In the genomic region with DNA sequence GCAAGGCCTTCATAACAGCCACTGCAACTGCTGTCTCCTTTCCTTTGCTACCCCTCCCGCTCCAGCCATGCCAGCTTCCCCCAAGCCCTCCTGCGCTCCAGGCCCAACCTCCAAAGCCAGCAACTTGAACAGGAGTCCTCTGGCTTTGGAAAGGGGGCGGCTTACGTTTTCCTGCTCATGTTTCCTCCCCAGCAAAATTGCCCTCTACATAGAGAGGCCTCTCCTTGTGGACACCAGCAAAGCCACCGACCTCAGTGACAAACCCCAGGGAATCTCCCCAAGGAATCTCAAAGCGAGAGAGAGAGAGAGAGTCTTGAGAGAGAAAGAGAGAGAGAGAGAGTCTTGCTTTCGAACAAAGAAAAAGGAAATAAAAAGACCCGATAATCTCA, we compare ENCODE assay signal across 9 cellular contexts. TPM values are rescaled to one million over a fixed set of nuclear protein-coding genes. Genes with fewer than 3 reads are reported as not detected.
DNase-seq lines count a peak whose midpoint lies in the region; ATAC-seq, FAIRE-seq and TF ChIP-seq lines count a peak whose summit lies in the region.
"Had no signal": no experiment of that assay in that cellular context is flagged by ENCODE, and none has a peak within 500 bp of the region (broad histone marks: within the 10 kb centered on the region; RNA-seq: fewer than 3 reads in every experiment).

No MANE protein-coding gene starts in this region.

- peak overlapping the region; percentile 86 for H3K4me2 ChIP-seq in GM12878 (ENCODE audit: control insufficient read depth, insufficient read depth)

- no peak for TF ChIP-seq CTCF in GM12878 (IDR thresholded peaks at IDR 0.05 in 2 of 3, conservative IDR thresholded peaks at IDR 0.05 in 1 of 3; ENCODE audit: control insufficient read depth in 2 of 3, extremely low read depth in 1 of 3, insufficient read depth in 1 of 3, low read depth in 3 of 3, low read length in 3 of 3)

- peak; percentile 19 for ATAC-seq in GM21515 (IDR thresholded peaks at IDR 0.05; ENCODE audit: unreplicated experiment)
- peak; percentile 40 for ATAC-seq in GM12878

- no peaks in the 10 kb centered on the region for H4K20me1 ChIP-seq in GM12878 (ENCODE audit: control insufficient read depth, insufficient read depth)

- H3K27ac ChIP-seq in GM12878 (ENCODE audit: control insufficient read depth, insufficient read depth) (peak overlapping the region; percentile 97), substantia nigra (ENCODE audit: low read depth, low read length, poor library complexity, severe bottlenecking) (peak overlapping the region; percentile 90)

- RAD21 ChIA-PET in GM12878 (lab: Charles Lee; ENCODE audit: unreplicated experiment) = no interaction called here

- no peak for TF ChIP-seq POLR2A in GM12878 (IDR thresholded peaks at IDR 0.05; ENCODE audit: low read depth, low read length)

- POLR2A ChIA-PET in GM12878 (lab: Charles Lee) = no interaction called here

- DNase-seq in COLO668 (lab: John Stamatoyannopoulos, UW; ENCODE audit: unreplicated experiment) (peak; percentile 17), HuH-7 (ENCODE audit: low spot score) (peak; percentile 5), GM12878 (ENCODE audit: low read depth, low spot score) (no peak), left kidney (ENCODE audit: low read depth, low spot score) (peak; percentile 86), substantia nigra (lab: John Stamatoyannopoulos, UW) (peak in 16 of 49 donors; percentile 12 to 65 (median 32)), frontal cortex (ENCODE audit: low spot score in 2 of 2) (no peak), GOT3 (lab: John Stamatoyannopoulos, UW) (no peak)

- intact Hi-C loops in GM12878 (cut with micrococcal nuclease; ENCODE audit: unreplicated experiment) = no loop called here

- H3K79me2 ChIP-seq in GM12878 (ENCODE audit: control insufficient read depth, insufficient read depth, low read length) = peaks cover 37% of the 10 kb centered on the region

- FAIRE-seq in GM12878 (lab: Jason Lieb, UNC) = no peak
- FAIRE-seq in frontal cortex (lab: Jason Lieb, UNC) = no peak

- H3K4me1 ChIP-seq in GM12878 (ENCODE audit: control insufficient read depth, insufficient read depth, low read length) = peaks cover 20% of the 10 kb centered on the region

- SMC1A ChIA-PET in GM12878 (lab: Charles Lee; ENCODE audit: uncharacterized antibody, unreplicated experiment) = interaction anchor here (1.2 kb wide), 1 partner anchor 16 kb away, joined by 5 read pairs; no protein-coding TSS in a partner anchor

- H3K36me3 ChIP-seq in GM12878 (ENCODE audit: control insufficient read depth in 2 of 2, insufficient read depth in 2 of 2, low read length in 1 of 2) = peaks cover 3 to 14% of the 10 kb centered on the region in 2 experiments

- no peak for TF ChIP-seq RAD21 in GM12878 (IDR thresholded peaks at IDR 0.05; ENCODE audit: insufficient read depth, low read depth, low read length)

- CTCF ChIA-PET in GM12878 (lab: Yijun Ruan, JAX) = no interaction called here

- in situ Hi-C loops in GM12878 (cut with MboI) = no loop called here

- H3K4me3 ChIP-seq in GM12878 = no peak overlapping the region; the same call in 1 of the 2 replicates

- H3K9me3 ChIP-seq in GM12878 (replicated peaks; ENCODE audit: control insufficient read depth, insufficient read depth, low read length) = no peaks in the 10 kb centered on the region

- TF ChIP-seq EP300 in GM12878 (IDR thresholded peaks at IDR 0.05; ENCODE audit: borderline replicate concordance in 1 of 2, control insufficient read depth in 1 of 2, low read depth in 2 of 2, low read length in 2 of 2) = no peak

- 29% methylated on average over 8 of the region's 8 CpGs for WGBS in GM12878 (ENCODE audit: insufficient coverage, insufficient replicate concordance, low lambda C conversion rate, missing lambda C conversion rate)

- no TSS peak for BruUV-seq in GM12878 (replicated peaks; lab: Mats Ljungman, UMichigan)

- H3K9ac ChIP-seq in GM12878 (ENCODE audit: control insufficient read depth, insufficient read depth, low read length) = peak overlapping the region; percentile 99

- no peaks in the 10 kb centered on the region for H3K27me3 ChIP-seq in GM12878 (replicated peaks in 1 of 2; ENCODE audit: control insufficient read depth in 2 of 2, insufficient read depth in 2 of 2, low read length in 1 of 2)

- H2AFZ ChIP-seq in GM12878 (ENCODE audit: control insufficient read depth, low read depth, low read length) = peak overlapping the region; percentile 96

RNA-seq across cellular contexts. Expression of gene BTN2A1, which starts 0.4 kb away (rescaled TPM):
- 38.7 and 39.2 TPM in 2 replicates for total RNA-seq in GM12878 (2013; cell fraction: nucleolus; rRNA removed)
- total RNA-seq in GM12878 (2014; rRNA removed) (7.2 and 8.2 TPM in 2 replicates), GM12878 (2014; rRNA removed; fragmentation: Illumina TruSeq; extraction: Trizol) (13.6 and 14.0 TPM in 2 replicates), GM12878 (2021) (15.6 and 16.7 TPM in 2 replicates), frontal cortex (10.2 TPM)
- polyA plus RNA-seq in GM12878 (2011; ENCODE audit: low read depth) = 14.8 TPM
- polyA plus RNA-seq in GM12878 (2011; rRNA removed) (25.5 and 28.0 TPM in 2 replicates), GM12878 (2014; fragmentation: Illumina TruSeq; extraction: Trizol) (18.7 and 20.7 TPM in 2 replicates), GM12878 (2014; fragmentation: Nextera tagmentation; extraction: Ambion mirVana) (10 to 100 TPM; 15.6 to 15.9 TPM), GM12878 (2014; rRNA removed) (16.0 and 16.7 TPM in 2 replicates), GM12878 (2016; fragmentation: Nextera tagmentation; extraction: Ambion mirVana) (10 to 100 TPM; 11.2 to 13.2 TPM)
- polyA plus RNA-seq in GM12878 (2011; cell fraction: cytosol; rRNA removed) = 21.4 and 23.1 TPM in 2 replicates
- 52.3 and 54.4 TPM in 2 replicates for polyA plus RNA-seq in GM12878 (2011; cell fraction: nucleus; rRNA removed)
- 17.9 and 19.6 TPM in 2 replicates for polyA plus RNA-seq in GM12878 (2012)
- polyA minus RNA-seq in GM12878 (2011; rRNA and poly(A)+ RNA removed) = 24.4 and 31.8 TPM in 2 replicates
- 7.4 and 9.5 TPM in 2 replicates for polyA minus RNA-seq in GM12878 (2011; cell fraction: cytosol; rRNA and poly(A)+ RNA removed)
- polyA minus RNA-seq in GM12878 (2011; cell fraction: nucleus; rRNA and poly(A)+ RNA removed) = 14.6 and 23.2 TPM in 2 replicates

RNA-seq across cellular contexts. Expression of gene BTN3A3, which starts 17.1 kb away (rescaled TPM):
- total RNA-seq in GM12878 (2013; cell fraction: nucleolus; rRNA removed) = 137 and 149 TPM in 2 replicates
- total RNA-seq in GM12878 (2014; rRNA removed) (14.2 and 15.1 TPM in 2 replicates), GM12878 (2014; rRNA removed; fragmentation: Illumina TruSeq; extraction: Trizol) (12.7 and 13.5 TPM in 2 replicates), GM12878 (2021) (15.2 and 15.7 TPM in 2 replicates), frontal cortex (1.2 TPM)
- 21.5 TPM for polyA plus RNA-seq in GM12878 (2011; ENCODE audit: low read depth)
- polyA plus RNA-seq in GM12878 (2011; rRNA removed) (42.1 and 49.7 TPM in 2 replicates), GM12878 (2014; fragmentation: Illumina TruSeq; extraction: Trizol) (20.8 and 27.3 TPM in 2 replicates), GM12878 (2014; fragmentation: Nextera tagmentation; extraction: Ambion mirVana) (1 to 10 TPM; 5.8 to 8.4 TPM), GM12878 (2014; rRNA removed) (15.7 and 16.3 TPM in 2 replicates), GM12878 (2016; fragmentation: Nextera tagmentation; extraction: Ambion mirVana) (10 to 100 TPM in 1 of 2 experiments, 1 to 10 TPM in 1; 8.9 to 11.3 TPM)
- 21.8 and 27.6 TPM in 2 replicates for polyA plus RNA-seq in GM12878 (2011; cell fraction: cytosol; rRNA removed)
- polyA plus RNA-seq in GM12878 (2011; cell fraction: nucleus; rRNA removed) = 99.9 and 135 TPM in 2 replicates
- polyA plus RNA-seq in GM12878 (2012) = 21.3 and 28.2 TPM in 2 replicates
- polyA minus RNA-seq in GM12878 (2011; rRNA and poly(A)+ RNA removed) = 59.2 and 67.2 TPM in 2 replicates
- 9.0 and 11.8 TPM in 2 replicates for polyA minus RNA-seq in GM12878 (2011; cell fraction: cytosol; rRNA and poly(A)+ RNA removed)
- polyA minus RNA-seq in GM12878 (2011; cell fraction: nucleus; rRNA and poly(A)+ RNA removed) = 42.1 and 50.7 TPM in 2 replicates

RNA-seq across cellular contexts. Expression of gene BTN1A1, which starts 42.7 kb away (rescaled TPM):
- not detected in 2 replicates for total RNA-seq in GM12878 (2013; cell fraction: nucleolus; rRNA removed)
- total RNA-seq in GM12878 (2014; rRNA removed) (0.79 and 1.1 TPM in 2 replicates), GM12878 (2014; rRNA removed; fragmentation: Illumina TruSeq; extraction: Trizol) (1.1 TPM in 2 replicates), GM12878 (2021) (1.1 and 1.5 TPM in 2 replicates), frontal cortex (not detected)
- polyA plus RNA-seq in GM12878 (2011; ENCODE audit: low read depth) = 0.26 TPM
- polyA plus RNA-seq in GM12878 (2011; rRNA removed) (0.04 and 0.05 TPM in 2 replicates), GM12878 (2014; fragmentation: Illumina TruSeq; extraction: Trizol) (1.7 and 2.2 TPM in 2 replicates), GM12878 (2014; fragmentation: Nextera tagmentation; extraction: Ambion mirVana) (under 1 TPM; 0.82 to 0.91 TPM), GM12878 (2014; rRNA removed) (0.57 and 0.63 TPM in 2 replicates), GM12878 (2016; fragmentation: Nextera tagmentation; extraction: Ambion mirVana) (1 to 10 TPM in 1 of 2 experiments, under 1 TPM in 1; 0.18 to 1.1 TPM)
- polyA plus RNA-seq in GM12878 (2011; cell fraction: cytosol; rRNA removed) = 0.03 TPM in 2 replicates
- not detected in 2 replicates for polyA plus RNA-seq in GM12878 (2011; cell fraction: nucleus; rRNA removed)
- polyA plus RNA-seq in GM12878 (2012) = 0.08 and 0.26 TPM in 2 replicates
- not detected in 2 replicates for polyA minus RNA-seq in GM12878 (2011; rRNA and poly(A)+ RNA removed)
- not detected in 2 replicates for polyA minus RNA-seq in GM12878 (2011; cell fraction: cytosol; rRNA and poly(A)+ RNA removed)
- polyA minus RNA-seq in GM12878 (2011; cell fraction: nucleus; rRNA and poly(A)+ RNA removed) = not detected in 2 replicates
- total RNA-seq: RPMI7951 had no signal

RNA-seq across cellular contexts. Expression of gene BTN3A1, which starts 55.3 kb away (rescaled TPM):
- total RNA-seq in GM12878 (2013; cell fraction: nucleolus; rRNA removed) = 206 and 211 TPM in 2 replicates
- total RNA-seq in GM12878 (2014; rRNA removed) = 16.4 and 21.0 TPM in 2 replicates
- total RNA-seq in GM12878 (2014; rRNA removed; fragmentation: Illumina TruSeq; extraction: Trizol) = 15.7 and 19.1 TPM in 2 replicates
- 17.6 and 19.5 TPM in 2 replicates for total RNA-seq in GM12878 (2021)
- polyA plus RNA-seq in GM12878 (2011; ENCODE audit: low read depth) = 32.0 TPM
- 60.1 and 64.3 TPM in 2 replicates for polyA plus RNA-seq in GM12878 (2011; rRNA removed)
- 33.3 and 43.0 TPM in 2 replicates for polyA plus RNA-seq in GM12878 (2011; cell fraction: cytosol; rRNA removed)
- 116 and 165 TPM in 2 replicates for polyA plus RNA-seq in GM12878 (2011; cell fraction: nucleus; rRNA removed)
- 33.4 and 39.6 TPM in 2 replicates for polyA plus RNA-seq in GM12878 (2012)
- polyA plus RNA-seq in GM12878 (2014; fragmentation: Illumina TruSeq; extraction: Trizol) = 22.8 and 26.7 TPM in 2 replicates
- 1 to 10 TPM; 5.6 TPM for polyA plus RNA-seq in GM12878 (2014; fragmentation: Nextera tagmentation; extraction: Ambion mirVana)
- polyA plus RNA-seq in GM12878 (2014; rRNA removed) = 18.0 and 22.4 TPM in 2 replicates
- 10 to 100 TPM in 1 of 2 experiments, 1 to 10 TPM in 1; 9.8 to 10.5 TPM for polyA plus RNA-seq in GM12878 (2016; fragmentation: Nextera tagmentation; extraction: Ambion mirVana)
- polyA minus RNA-seq in GM12878 (2011; rRNA and poly(A)+ RNA removed) = 61.2 and 67.0 TPM in 2 replicates
- polyA minus RNA-seq in GM12878 (2011; cell fraction: cytosol; rRNA and poly(A)+ RNA removed) = 4.8 and 9.1 TPM in 2 replicates
- polyA minus RNA-seq in GM12878 (2011; cell fraction: nucleus; rRNA and poly(A)+ RNA removed) = 26.5 and 28.0 TPM in 2 replicates
- total RNA-seq in frontal cortex = 19.6 TPM

Comparison
In these comparisons a context has a peak if more than half of its experiments do, and no peak if none do; other contexts are left out.
1. DNase-seq: peak in COLO668 (single experiment), HuH-7 (single experiment) and left kidney (single experiment); none in GM12878 (single experiment), frontal cortex (0 of 2) and GOT3 (single experiment).